ENCODE assay signal across 16 cellular contexts in genomic region chr5:39079147-39079546, GRCh38. TPM values are rescaled to one million over a fixed set of nuclear protein-coding genes. Genes with fewer than 3 reads are reported as not detected.
A peak's percentile ranks its signal among the peaks of the same experiment; 100 is the strongest.
DNase-seq lines count a peak whose midpoint lies in the region; ATAC-seq and TF ChIP-seq lines count a peak whose summit lies in the region.
"Had no signal": no experiment of that assay in that cellular context is flagged by ENCODE, and none has a peak within 500 bp of the region (broad histone marks: within the 10 kb centered on the region; RNA-seq: fewer than 3 reads in every experiment).

No MANE protein-coding gene starts in this region.

- H3K27ac ChIP-seq in HCT116 (ENCODE audit: low read depth, low read length) (no peak overlapping the region), dorsolateral prefrontal cortex (peak overlapping the region in 55 of 59 donors; percentile 13 to 100 (median 99)), esophagus squamous epithelium (no peak overlapping the region)

- peaks cover 6% of the 10 kb centered on the region for H3K4me1 Mint-ChIP-seq in neural crest cell

- H3K79me2 ChIP-seq in HCT116 (ENCODE audit: insufficient read depth, low read length), result no peaks in the 10 kb centered on the region; the same call in 1 of the 2 replicates

- no peaks in the 10 kb centered on the region for H3K36me3 Mint-ChIP-seq in neural crest cell (ENCODE audit: low read depth)
- H3K36me3 Mint-ChIP-seq: CD14-positive monocyte had no signal

- H3K4me3 Mint-ChIP-seq in neural crest cell, result peak overlapping the region; percentile 39
- H3K4me3 Mint-ChIP-seq: CD14-positive monocyte; CD8-positive, alpha-beta T cell; H9; HFFc6 had no signal

- no peaks in the 10 kb centered on the region for H4K20me1 ChIP-seq in HCT116 (ENCODE audit: insufficient read depth)

- CTCF ChIA-PET in HCT116 (lab: Charles Lee), result interaction anchor here (1.1 to 2.6 kb wide), 6 partner anchors 11 to 638 kb away, joined by 3 to 19 read pairs (median 6); no protein-coding TSS in a partner anchor

- no peaks in the 10 kb centered on the region for H3K9me3 Mint-ChIP-seq in neural crest cell
- H3K9me3 Mint-ChIP-seq: CD8-positive, alpha-beta T cell; H9; HFFc6 had no signal

- peaks cover 31% of the 10 kb centered on the region for H3K27me3 Mint-ChIP-seq in neural crest cell (ENCODE audit: low read depth)

- 81 to 87% methylated on average over 2 of the region's 2 CpGs for WGBS in esophagus squamous epithelium, 2 donors

- intact Hi-C loops in HCT116 (cut with micrococcal nuclease) (loop anchor here (5.0 kb wide), 1 partner anchor 232 kb away; the partner anchor contains the start of gene OSMR), dorsolateral prefrontal cortex (cut with DNase I) (loop anchor here (5.0 to 10.0 kb wide), 2 partner anchors 56 to 68 kb away; no protein-coding TSS in a partner anchor), esophagus squamous epithelium (cut with DNase I) (no loop called here)

- peak overlapping the region; percentile 90 for H2AFZ ChIP-seq in HCT116 (ENCODE audit: low read depth, low read length, poor library complexity, severe bottlenecking)

- RAD21 ChIA-PET in HCT116 (lab: Charles Lee; ENCODE audit: low non-redundant PET in 1 of 2, low total read pairs in 2 of 2, uncharacterized antibody in 2 of 2, unreplicated experiment in 2 of 2), result no interaction called here

- H3K27me3 ChIP-seq in HCT116 (ENCODE audit: insufficient read depth, low read length), result no peaks in the 10 kb centered on the region
- H3K27me3 ChIP-seq in dorsolateral prefrontal cortex, result no peaks in the 10 kb centered on the region
- no peaks in the 10 kb centered on the region for H3K27me3 ChIP-seq in esophagus squamous epithelium

- BruUV-seq in HCT116 (replicated peaks; lab: Mats Ljungman, UMichigan), result no TSS peak

- H3K9me2 ChIP-seq in HCT116 (ENCODE audit: insufficient read depth), result no peaks in the 10 kb centered on the region

- H3K9ac ChIP-seq in HCT116 (ENCODE audit: low read length), result no peak overlapping the region

- no peak for DNase-seq in HCT116 (ENCODE audit: low read depth, low spot score)
- DNase-seq in dorsolateral prefrontal cortex, result peak in 1 of 10 donors; percentile 18
- no peak for DNase-seq in neural crest cell (ENCODE audit: low read depth, low spot score)
- no peak for DNase-seq in NCI-H2171 (lab: John Stamatoyannopoulos, UW)
- no peak for DNase-seq in esophagus squamous epithelium (lab: John Stamatoyannopoulos, UW)
- DNase-seq: Caco-2; CD8-positive, alpha-beta T cell; DND-41; GDM1; GOT3; H9; HFFc6 had no signal

- TF ChIP-seq POLR2A in HCT116 (IDR thresholded peaks at IDR 0.05; ENCODE audit: borderline replicate concordance, extremely low read depth, insufficient read depth, insufficient read length) (no peak), esophagus squamous epithelium (IDR thresholded peaks at IDR 0.05) (no peak)

- no peak for TF ChIP-seq RAD21 in HCT116 (IDR thresholded peaks at IDR 0.05; ENCODE audit: low read depth)

- H3K4me1 ChIP-seq in HCT116 (ENCODE audit: control insufficient read depth in 1 of 2, insufficient read depth in 2 of 2, low read length in 2 of 2) (peaks cover 7 to 44% of the 10 kb centered on the region in 2 experiments; a peak in 3 of 4 replicates), esophagus squamous epithelium (peaks cover 0 to 30% (median 3%) of the 10 kb centered on the region in 3 donors)
- H3K4me1 ChIP-seq: Caco-2 had no signal

- TF ChIP-seq CTCF in HCT116 (IDR thresholded peaks at IDR 0.05 in 2 of 3, conservative IDR thresholded peaks at IDR 0.05 in 1 of 3; ENCODE audit: borderline replicate concordance in 1 of 3, insufficient read depth in 1 of 3, low read depth in 2 of 3, low read length in 2 of 3) (no peak), dorsolateral prefrontal cortex (IDR thresholded peaks at IDR 0.05 in 54 of 56, conservative IDR thresholded peaks at IDR 0.05 in 2 of 56; ENCODE audit: low read depth in 1 of 56, partially characterized antibody in 56 of 56) (peak in 2 of 56 donors; percentile 9 to 13), neural crest cell (conservative IDR thresholded peaks at IDR 0.05) (no peak), esophagus squamous epithelium (IDR thresholded peaks at IDR 0.05) (no peak)

- peak overlapping the region; percentile 37 for H3K4me2 ChIP-seq in HCT116 (ENCODE audit: low read length)

- ATAC-seq in HCT116 (no peak), HG02885 (IDR thresholded peaks at IDR 0.05; ENCODE audit: poor library complexity, unreplicated experiment) (no peak), SK-N-SH treated with all-trans-retinoic acid at 6 μM for 48 hours (no peak)
- ATAC-seq: CD8-positive, alpha-beta T cell; K562 had no signal

- H3K9me3 ChIP-seq in HCT116 (ENCODE audit: control insufficient read depth in 1 of 2, insufficient read depth in 1 of 2, low read depth in 1 of 2, low read length in 2 of 2), result no peaks in the 10 kb centered on the region
- no peaks in the 10 kb centered on the region for H3K9me3 ChIP-seq in esophagus squamous epithelium
- H3K9me3 ChIP-seq: Caco-2 had no signal

- H3K27ac Mint-ChIP-seq in neural crest cell (ENCODE audit: unreplicated experiment), result no peak overlapping the region
- H3K27ac Mint-ChIP-seq: CD8-positive, alpha-beta T cell; H9; HFFc6 had no signal

- POLR2A ChIA-PET in HCT116 (lab: Charles Lee), result no interaction called here

- H3K36me3 ChIP-seq in HCT116 (ENCODE audit: control insufficient read depth in 1 of 2, insufficient read depth in 2 of 2, low read length in 2 of 2) (no peaks in the 10 kb centered on the region), esophagus squamous epithelium (no peaks in the 10 kb centered on the region)

- H3K4me3 ChIP-seq in HCT116 (replicated peaks in 1 of 2; ENCODE audit: low read depth in 1 of 2, low read length in 2 of 2) (peak overlapping the region in 1 of 2 experiments; percentile 10; a peak in 2 of 4 replicates), dorsolateral prefrontal cortex (peak overlapping the region in 15 of 59 donors; percentile 1 to 90 (median 18)), esophagus squamous epithelium (no peak overlapping the region)
- H3K4me3 ChIP-seq: K562 had no signal

TF ChIP-seq in HCT116, 20 proteins besides CTCF, POLR2A, EP300 and RAD21:
- TF ChIP-seq JUND (IDR thresholded peaks at IDR 0.05), result no peak
- no peak for TF ChIP-seq YY1 (IDR thresholded peaks at IDR 0.05; ENCODE audit: extremely low read depth, insufficient replicate concordance, low read depth, low read length)
- no peak for TF ChIP-seq SP1 (IDR thresholded peaks at IDR 0.05; ENCODE audit: low read depth)

TF ChIP-seq in SK-N-SH treated with all-trans-retinoic acid at 6 μM for 48 hours, 23 proteins besides CTCF, POLR2A, EP300 and RAD21 (continues in another document):
- TF ChIP-seq PATZ1 (CRISPR knock-in tag; IDR thresholded peaks at IDR 0.05; ENCODE audit: borderline replicate concordance) (no peak), ZFP30 (CRISPR knock-in tag; IDR thresholded peaks at IDR 0.05) (no peak), BACH2 (CRISPR knock-in tag; IDR thresholded peaks at IDR 0.05; ENCODE audit: borderline replicate concordance) (no peak), ESRRG (CRISPR knock-in tag; IDR thresholded peaks at IDR 0.05) (no peak), RARB (CRISPR knock-in tag; IDR thresholded peaks at IDR 0.05) (no peak), TOX (CRISPR knock-in tag; IDR thresholded peaks at IDR 0.05; ENCODE audit: borderline replicate concordance) (no peak), PPARA (CRISPR knock-in tag; IDR thresholded peaks at IDR 0.05; ENCODE audit: borderline replicate concordance) (no peak), ZFP3 (CRISPR knock-in tag; IDR thresholded peaks at IDR 0.05) (no peak), OSR1 (CRISPR knock-in tag; IDR thresholded peaks at IDR 0.05) (no peak), ZNF565 (CRISPR knock-in tag; conservative IDR thresholded peaks at IDR 0.05; ENCODE audit: low read depth) (no peak), CSRNP3 (CRISPR knock-in tag; IDR thresholded peaks at IDR 0.05) (no peak)

RNA-seq across cellular contexts. Expression of gene RICTOR, which starts 4.9 kb away (rescaled TPM):
- 21.7 TPM for total RNA-seq in HCT116 (2021; ENCODE audit: unreplicated experiment)
- 3.5 and 4.4 TPM in 2 replicates for polyA plus RNA-seq in HCT116 (2012)
- 100 to 1,000 TPM in 1 of 120 experiments, 10 to 100 TPM in 119; 59.2 to 100 (median 77.8) TPM for total RNA-seq in dorsolateral prefrontal cortex
- total RNA-seq in neural crest cell, result 20.5 and 22.2 TPM in 2 replicates
- total RNA-seq in esophagus squamous epithelium, result 10 to 100 TPM; 11.1 to 32.6 (median 18.2) TPM

Comparison
In these comparisons a context has a peak if more than half of its experiments do, and no peak if none do; other contexts are left out.
1. H3K27ac ChIP-seq: peak in dorsolateral prefrontal cortex (55 of 59); none in HCT116 (single experiment) and esophagus squamous epithelium (0 of 4).